8 cellular contexts compared by ENCODE assay signal in the genomic region with DNA sequence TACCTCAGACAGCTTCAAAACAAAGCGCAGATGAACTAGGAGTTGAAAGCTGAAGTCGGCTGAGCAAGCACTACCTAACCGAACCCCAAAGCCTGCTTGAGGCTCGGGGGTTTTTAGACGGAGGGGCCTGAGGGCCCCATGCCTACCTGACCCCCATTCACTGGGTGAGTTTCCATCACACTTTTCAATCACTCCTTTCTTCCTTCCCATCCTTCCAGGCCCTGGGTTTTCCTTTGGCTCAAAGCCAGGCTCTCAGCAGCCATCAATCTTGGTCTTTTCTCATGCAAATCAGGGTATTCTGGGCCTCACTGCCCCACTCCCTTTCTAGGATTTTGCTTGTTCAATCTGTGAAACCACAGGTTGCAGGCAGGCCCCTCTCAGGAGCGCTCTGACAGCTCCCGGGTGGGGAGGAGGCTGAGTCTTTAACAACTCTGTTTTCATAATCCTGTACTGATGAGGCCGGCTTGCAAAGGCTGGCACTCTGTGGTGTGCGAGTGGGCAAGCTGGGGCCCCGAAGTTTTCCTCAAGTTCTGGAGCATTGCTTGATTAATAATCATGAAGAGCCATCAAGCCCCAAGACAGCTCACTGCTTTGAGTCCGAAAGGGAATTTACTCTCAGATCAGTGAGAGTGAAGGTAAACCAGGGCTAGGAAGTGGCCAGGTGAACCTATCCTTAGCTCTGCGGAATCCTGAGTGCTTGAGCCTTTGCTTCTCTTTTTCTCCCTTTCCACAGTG.
DNase-seq lines count a peak whose midpoint lies in the region; ATAC-seq and TF ChIP-seq lines count a peak whose summit lies in the region.

No MANE protein-coding gene starts in this region.

- H3K9ac ChIP-seq in iPS-18a (ENCODE audit: low read length), result no peak overlapping the region

- peak; percentile 84 for ATAC-seq in GM19455 (IDR thresholded peaks at IDR 0.05; ENCODE audit: unreplicated experiment)
- no peak for ATAC-seq in HG03378 (IDR thresholded peaks at IDR 0.05; ENCODE audit: unreplicated experiment)

- TF ChIP-seq CTCF in A673 (conservative IDR thresholded peaks at IDR 0.05; ENCODE audit: low read depth, low read length), result no peak

- no TSS peak for BruUV-seq in A673 (replicated peaks; lab: Mats Ljungman, UMichigan)

- H3K4me3 ChIP-seq in A673 (ENCODE audit: low read depth, low read length, poor library complexity, severe bottlenecking) (no peak overlapping the region), iPS-18a (ENCODE audit: low read length) (peak overlapping the region; percentile 27)
- no peak overlapping the region for H3K4me3 ChIP-seq in effector memory CD4-positive, alpha-beta T cell (ENCODE audit: insufficient read depth, low read depth, low read length, poor library complexity, severe bottlenecking)

- no peak overlapping the region for H3K27ac ChIP-seq in A673 (ENCODE audit: low read depth, low read length, poor library complexity, severe bottlenecking)
- no peak overlapping the region for H3K27ac ChIP-seq in iPS-18a (ENCODE audit: low read length)
- H3K27ac ChIP-seq in effector memory CD4-positive, alpha-beta T cell (ENCODE audit: insufficient read depth, low read length, poor library complexity, severe bottlenecking), result no peak overlapping the region

- H3K36me3 ChIP-seq in A673 (ENCODE audit: insufficient read depth, low read length, poor library complexity, severe bottlenecking) (no peaks in the 10 kb centered on the region), iPS-18a (ENCODE audit: control insufficient read depth, low read depth, low read length) (no peaks in the 10 kb centered on the region)
- no peaks in the 10 kb centered on the region for H3K36me3 ChIP-seq in effector memory CD4-positive, alpha-beta T cell (ENCODE audit: control insufficient read depth, insufficient read depth, low read length)

- intact Hi-C loops in A673 (cut with micrococcal nuclease; ENCODE audit: unreplicated experiment), result no loop called here

- no peaks in the 10 kb centered on the region for H3K27me3 ChIP-seq in A673 (replicated peaks; ENCODE audit: insufficient read depth, low read depth, low read length, poor library complexity)
- H3K27me3 ChIP-seq in iPS-18a (ENCODE audit: control insufficient read depth, insufficient read depth, low read length), result no peaks in the 10 kb centered on the region
- H3K27me3 ChIP-seq in effector memory CD4-positive, alpha-beta T cell (replicated peaks; ENCODE audit: control insufficient read depth, insufficient read depth, low read length, poor library complexity, severe bottlenecking), result no peaks in the 10 kb centered on the region

- POLR2A ChIA-PET in A673 (lab: Charles Lee; ENCODE audit: low non-redundant PET), result no interaction called here

- no peaks in the 10 kb centered on the region for H3K4me1 ChIP-seq in A673 (ENCODE audit: insufficient read depth, low read length, poor library complexity, severe bottlenecking)
- peaks cover 33% of the 10 kb centered on the region for H3K4me1 ChIP-seq in iPS-18a (ENCODE audit: control insufficient read depth, low read depth, low read length)
- H3K4me1 ChIP-seq in effector memory CD4-positive, alpha-beta T cell (ENCODE audit: control insufficient read depth, insufficient read depth, low read length, poor library complexity, severe bottlenecking), result no peaks in the 10 kb centered on the region

- H3K9me3 ChIP-seq in A673 (ENCODE audit: low read depth, low read length, poor library complexity, severe bottlenecking) (no peaks in the 10 kb centered on the region), iPS-18a (ENCODE audit: control insufficient read depth, low read depth, low read length) (no peaks in the 10 kb centered on the region)
- H3K9me3 ChIP-seq in effector memory CD4-positive, alpha-beta T cell (ENCODE audit: control insufficient read depth, low read length), result no peaks in the 10 kb centered on the region

- CTCF ChIA-PET in A673 (lab: Charles Lee), result no interaction called here

- DNase-seq in A673 (ENCODE audit: low spot score) (peak; percentile 66), NCI-H82 treated with DMSO at 0.1 percent for 48 hours (lab: John Stamatoyannopoulos, UW; ENCODE audit: unreplicated experiment) (peak; percentile 4), germinal center (ENCODE audit: low spot score) (no peak), T1000 (lab: John Stamatoyannopoulos, UW) (no peak)
- no peak for DNase-seq in effector memory CD4-positive, alpha-beta T cell

Comparison
In these comparisons a context has a peak if more than half of its experiments do, and no peak if none do; other contexts are left out.
1. DNase-seq: peak in A673 (single experiment) and NCI-H82 treated with DMSO at 0.1 percent for 48 hours (single experiment); none in effector memory CD4-positive, alpha-beta T cell (0 of 3), germinal center (single experiment) and T1000 (single experiment).